ENCODE assay signal across 9 cellular contexts in genomic region chr4:123661080-123661737, GRCh38.
A peak's percentile ranks its signal among the peaks of the same experiment; 100 is the strongest.
DNase-seq lines count a peak whose midpoint lies in the region; ATAC-seq, FAIRE-seq and TF ChIP-seq lines count a peak whose summit lies in the region.
"Had no signal": no experiment of that assay in that cellular context is flagged by ENCODE, and none has a peak within 500 bp of the region (broad histone marks: within the 10 kb centered on the region; RNA-seq: fewer than 3 reads in every experiment).

No MANE protein-coding gene starts in this region.

- FAIRE-seq in astrocyte (lab: Jason Lieb, UNC): no peak

- no peaks in the 10 kb centered on the region for H3F3A ChIP-seq in GM23248 (ENCODE audit: insufficient read depth)

- no peak overlapping the region for H3K4me3 Mint-ChIP-seq in astrocyte (ENCODE audit: unreplicated experiment)
- no peak overlapping the region for H3K4me3 Mint-ChIP-seq in activated CD4-positive, alpha-beta T cell treated with anti-CD3 and anti-CD28 coated beads, Interleukin-2, amount 10 ng/mL, durations not matched to agents 7 days and 5 days

- POLR2A ChIA-PET in AG04449 (lab: Yijun Ruan, JAX): no interaction called here
- POLR2A ChIA-PET in activated CD4-positive, alpha-beta T cell treated with anti-CD3 and anti-CD28 coated beads, Interleukin-2, amount 10 ng/mL, durations not matched to agents 7 days and 5 days (lab: Charles Lee): no interaction called here

- in situ Hi-C loops in GM23248 (cut with MboI): loop anchor here (10.0 to 25.0 kb wide), 3 partner anchors 266 to 601 kb away; partner anchors contain the start of gene SPRY1

- intact Hi-C loops in head of caudate nucleus (cut with DNase I) (no loop called here), left colon (cut with DNase I, micrococcal nuclease) (loop anchor here in 1 of 2 donors (5.0 to 10.0 kb wide), 2 partner anchors 264 to 556 kb away; partner anchors contain the start of gene SPRY1)

- H3K36me3 Mint-ChIP-seq in astrocyte (ENCODE audit: low read depth, unreplicated experiment): peaks cover 2% of the 10 kb centered on the region
- H3K36me3 Mint-ChIP-seq in activated CD4-positive, alpha-beta T cell treated with anti-CD3 and anti-CD28 coated beads, Interleukin-2, amount 10 ng/mL, durations not matched to agents 7 days and 5 days (ENCODE audit: low read depth): peaks cover 3% of the 10 kb centered on the region

- H3K27ac ChIP-seq in GM23248 (no peak overlapping the region), astrocyte (ENCODE audit: low read depth, low read length) (no peak overlapping the region)

- H3K9me3 Mint-ChIP-seq in astrocyte (ENCODE audit: unreplicated experiment): peaks cover 9% of the 10 kb centered on the region
- peaks cover 9% of the 10 kb centered on the region for H3K9me3 Mint-ChIP-seq in activated CD4-positive, alpha-beta T cell treated with anti-CD3 and anti-CD28 coated beads, Interleukin-2, amount 10 ng/mL, durations not matched to agents 7 days and 5 days

- H3K4me3 ChIP-seq in AG04449 (ENCODE audit: low read depth, low read length) (no peak overlapping the region), GM23248 (no peak overlapping the region), astrocyte (ENCODE audit: insufficient read depth, low read depth, low read length) (no peak overlapping the region)

- TF ChIP-seq CTCF in AG04449 (IDR thresholded peaks at IDR 0.05; ENCODE audit: insufficient read depth, low read length, missing control alignments): peak; percentile 27
- TF ChIP-seq CTCF in astrocyte (IDR thresholded peaks at IDR 0.05; ENCODE audit: insufficient read depth, low read depth, low read length): peak; percentile 48

- no peak overlapping the region for H3K4me2 ChIP-seq in GM23248 (ENCODE audit: unreplicated experiment)
- no peak overlapping the region for H3K4me2 ChIP-seq in astrocyte (ENCODE audit: low read length)

- H4K20me1 ChIP-seq in GM23248 (ENCODE audit: insufficient read depth) (no peaks in the 10 kb centered on the region), astrocyte (ENCODE audit: insufficient read depth, low read length) (no peaks in the 10 kb centered on the region)

- no peak overlapping the region for H3K27ac Mint-ChIP-seq in astrocyte (ENCODE audit: unreplicated experiment)
- H3K27ac Mint-ChIP-seq in activated CD4-positive, alpha-beta T cell treated with anti-CD3 and anti-CD28 coated beads, Interleukin-2, amount 10 ng/mL, durations not matched to agents 7 days and 5 days: no peak overlapping the region

- H3K27me3 ChIP-seq in GM23248 (replicated peaks; ENCODE audit: insufficient read depth) (no peaks in the 10 kb centered on the region), astrocyte (ENCODE audit: insufficient read depth, low read length) (no peaks in the 10 kb centered on the region)

- H3K27me3 Mint-ChIP-seq in astrocyte (ENCODE audit: low read depth, unreplicated experiment): no peaks in the 10 kb centered on the region
- H3K27me3 Mint-ChIP-seq in activated CD4-positive, alpha-beta T cell treated with anti-CD3 and anti-CD28 coated beads, Interleukin-2, amount 10 ng/mL, durations not matched to agents 7 days and 5 days: peaks cover 12% of the 10 kb centered on the region

- no peak for ATAC-seq in left colon

- H3K9me2 ChIP-seq in GM23248 (ENCODE audit: insufficient read depth): no peaks in the 10 kb centered on the region

- H3K4me1 Mint-ChIP-seq in astrocyte (ENCODE audit: low read depth, unreplicated experiment): peaks cover 1% of the 10 kb centered on the region
- peaks cover 2% of the 10 kb centered on the region for H3K4me1 Mint-ChIP-seq in activated CD4-positive, alpha-beta T cell treated with anti-CD3 and anti-CD28 coated beads, Interleukin-2, amount 10 ng/mL, durations not matched to agents 7 days and 5 days

- H3K4me1 ChIP-seq in GM23248 (ENCODE audit: insufficient read depth) (no peaks in the 10 kb centered on the region), astrocyte (ENCODE audit: insufficient read depth, low read length) (no peaks in the 10 kb centered on the region)

- no peaks in the 10 kb centered on the region for H3K79me2 ChIP-seq in GM23248 (ENCODE audit: insufficient read depth)
- no peaks in the 10 kb centered on the region for H3K79me2 ChIP-seq in astrocyte (ENCODE audit: insufficient read depth, low read length)

- H3K9ac ChIP-seq in GM23248 (no peak overlapping the region), astrocyte (ENCODE audit: low read length) (no peak overlapping the region)

- H2AFZ ChIP-seq in GM23248: no peak overlapping the region
- H2AFZ ChIP-seq in astrocyte (ENCODE audit: low read depth, low read length): no peak overlapping the region

- DNase-seq in AG04449 (ENCODE audit: low read depth, low spot score) (no peak), GM23248 (peak; percentile 36), astrocyte (ENCODE audit: low read depth) (no peak), kidney glomerular epithelial cell (lab: John Stamatoyannopoulos, UW) (peak; percentile 68), head of caudate nucleus (no peak), GF-D8 (lab: John Stamatoyannopoulos, UW) (no peak), left colon (no peak)
- DNase-seq in activated CD4-positive, alpha-beta T cell treated with anti-CD3 and anti-CD28 coated beads, Interleukin-2, amount 10 ng/mL, durations not matched to agents 7 days and 5 days: no peak
- DNase-seq: stimulated activated CD4-positive, alpha-beta T cell treated with anti-CD3 and anti-CD28 coated beads, Interleukin-1b, Interleukin-23, amount 100 ng/mL, for 48 hours had no signal

- no peaks in the 10 kb centered on the region for H3K36me3 ChIP-seq in GM23248 (ENCODE audit: low read depth)
- no peaks in the 10 kb centered on the region for H3K36me3 ChIP-seq in astrocyte (ENCODE audit: insufficient read depth, low read length)

- H3K9me3 ChIP-seq in GM23248 (ENCODE audit: low read depth): no peaks in the 10 kb centered on the region
- H3K9me3 ChIP-seq in astrocyte (ENCODE audit: insufficient read depth, low read depth, low read length): peaks cover 2% of the 10 kb centered on the region

- CTCF ChIA-PET in AG04449 (lab: Yijun Ruan, JAX): interaction anchor here (0.6 to 3.6 kb wide), 49 partner anchors 8 to 604 kb away, joined by 3 to 39 read pairs (median 4); partner anchors contain the start of gene SPRY1
- CTCF ChIA-PET in activated CD4-positive, alpha-beta T cell treated with anti-CD3 and anti-CD28 coated beads, Interleukin-2, amount 10 ng/mL, durations not matched to agents 7 days and 5 days (lab: Charles Lee): interaction anchor here (0.9 kb wide), 1 partner anchor 111 kb away, joined by 3 read pairs; no protein-coding TSS in a partner anchor

Comparison
In these comparisons a context has a peak if more than half of its experiments do, and no peak if none do; other contexts are left out.
1. DNase-seq: peak in GM23248 (single experiment) and kidney glomerular epithelial cell (single experiment); none in AG04449 (single experiment), astrocyte (single experiment), head of caudate nucleus (0 of 42), GF-D8 (single experiment), activated CD4-positive, alpha-beta T cell treated with anti-CD3 and anti-CD28 coated beads, Interleukin-2, amount 10 ng/mL, durations not matched to agents 7 days and 5 days (single experiment) and left colon (0 of 2).